Comparison of ENCODE assay signal across 10 cellular contexts in genomic region chr1:24321150-24321549, GRCh38. TPM values are rescaled to one million over a fixed set of nuclear protein-coding genes. Genes with fewer than 3 reads are reported as not detected.
A peak's percentile ranks its signal among the peaks of the same experiment; 100 is the strongest.
DNase-seq lines count a peak whose midpoint lies in the region; ATAC-seq and TF ChIP-seq lines count a peak whose summit lies in the region.
"Had no signal": no experiment of that assay in that cellular context is flagged by ENCODE, and none has a peak within 500 bp of the region (broad histone marks: within the 10 kb centered on the region; RNA-seq: fewer than 3 reads in every experiment).

No MANE protein-coding gene starts in this region.

- H3K27me3 Mint-ChIP-seq in CD4-positive, alpha-beta T cell = peaks cover 45% of the 10 kb centered on the region
- no peaks in the 10 kb centered on the region for H3K27me3 Mint-ChIP-seq in MCF 10A (ENCODE audit: insufficient read depth, unreplicated experiment)

- peaks cover 36% of the 10 kb centered on the region for H3K27me3 ChIP-seq in CD4-positive, alpha-beta T cell (ENCODE audit: control insufficient read depth, insufficient read depth, low read length)
- H3K27me3 ChIP-seq in Karpas-422 (ENCODE audit: low read length) = 0 out of 2 replicates have a peak, but pooled peaks cover 6% of the 10 kb centered on the region
- peaks cover 3% of the 10 kb centered on the region for H3K27me3 ChIP-seq in muscle layer of duodenum (ENCODE audit: low read depth, low read length)
- peaks cover 10% of the 10 kb centered on the region for H3K27me3 ChIP-seq in upper lobe of right lung

- intact Hi-C loops in CD4-positive, alpha-beta T cell (cut with DNase I, micrococcal nuclease) = loop anchor here in 1 of 2 experiments (5.0 kb wide), 1 partner anchor 71 kb away; no protein-coding TSS in a partner anchor
- intact Hi-C loops in MCF 10A (cut with micrococcal nuclease) = loop anchor here (1.0 to 2.0 kb wide), 2 partner anchors 26 to 69 kb away; no protein-coding TSS in a partner anchor
- intact Hi-C loops in upper lobe of right lung (cut with DNase I) = no loop called here

- H3K4me3 Mint-ChIP-seq in CD4-positive, alpha-beta T cell = peak overlapping the region; percentile 65
- H3K4me3 Mint-ChIP-seq in MCF 10A (ENCODE audit: unreplicated experiment) = peak overlapping the region; percentile 74

- POLR2A ChIA-PET in CD4-positive, alpha-beta T cell (lab: Charles Lee) = interaction anchor here (0.6 to 1.7 kb wide), 3 partner anchors 51 to 94 kb away, joined by 3 to 7 read pairs (median 4); partner anchors contain the start of gene NIPAL3
- POLR2A ChIA-PET in MCF 10A (lab: Yijun Ruan, JAX) = interaction anchor here (0.7 to 12.4 kb wide), 28 partner anchors 10 to 201 kb away, joined by 3 to 400 read pairs (median 9); partner anchors contain the start of genes NIPAL3 and STPG1

- H2AFZ ChIP-seq in Karpas-422 (ENCODE audit: low read length) = peak overlapping the region; percentile 87

- H3K36me3 ChIP-seq in Karpas-422 (ENCODE audit: insufficient read depth, low read length) = no peaks in the 10 kb centered on the region
- no peaks in the 10 kb centered on the region for H3K36me3 ChIP-seq in muscle layer of duodenum (ENCODE audit: control insufficient read depth in 1 of 2, insufficient read depth in 2 of 2, low read length in 2 of 2)
- no peaks in the 10 kb centered on the region for H3K36me3 ChIP-seq in upper lobe of right lung

- H3K9ac ChIP-seq in Karpas-422 (ENCODE audit: low read length) = peak overlapping the region; percentile 76

- no peak for TF ChIP-seq CTCF in CD4-positive, alpha-beta T cell (IDR thresholded peaks at IDR 0.05)
- TF ChIP-seq CTCF in MCF 10A (IDR thresholded peaks at IDR 0.05; ENCODE audit: unreplicated experiment) (no peak), upper lobe of right lung (IDR thresholded peaks at IDR 0.05) (no peak)

- H3K27ac Mint-ChIP-seq in CD4-positive, alpha-beta T cell = no peak overlapping the region
- H3K27ac Mint-ChIP-seq in MCF 10A (ENCODE audit: low read depth, unreplicated experiment) = peak overlapping the region; percentile 87

- no peak overlapping the region for H3K27ac ChIP-seq in CD4-positive, alpha-beta T cell (ENCODE audit: low read depth, low read length)
- H3K27ac ChIP-seq in Karpas-422 (ENCODE audit: low read length) (no peak overlapping the region), muscle layer of duodenum (ENCODE audit: low read length) (no peak overlapping the region), upper lobe of right lung (no peak overlapping the region)
- H3K27ac ChIP-seq: VCaP had no signal

- H3K4me1 ChIP-seq in Karpas-422 (ENCODE audit: low read length) (peaks cover 47% of the 10 kb centered on the region), muscle layer of duodenum (ENCODE audit: control insufficient read depth in 1 of 2, insufficient read depth in 2 of 2, low read length in 2 of 2) (peaks cover 3 to 23% of the 10 kb centered on the region in 2 donors), upper lobe of right lung (peaks cover 14% of the 10 kb centered on the region)

- no peaks in the 10 kb centered on the region for H3K9me3 ChIP-seq in CD4-positive, alpha-beta T cell (ENCODE audit: control insufficient read depth, low read length)
- H3K9me3 ChIP-seq in Karpas-422 (ENCODE audit: low read length) = no peaks in the 10 kb centered on the region
- H3K9me3 ChIP-seq in muscle layer of duodenum (ENCODE audit: control insufficient read depth in 1 of 2, low read length in 2 of 2) = no peaks in the 10 kb centered on the region
- H3K9me3 ChIP-seq in upper lobe of right lung = no peaks in the 10 kb centered on the region

- no peaks in the 10 kb centered on the region for H3K9me3 Mint-ChIP-seq in CD4-positive, alpha-beta T cell
- H3K9me3 Mint-ChIP-seq in MCF 10A (ENCODE audit: unreplicated experiment) = no peaks in the 10 kb centered on the region

- peak overlapping the region; percentile 83 for H3K4me2 ChIP-seq in Karpas-422 (ENCODE audit: low read depth, low read length, poor library complexity, severe bottlenecking)

- H3K79me2 ChIP-seq in Karpas-422 (ENCODE audit: low read length) = no peaks in the 10 kb centered on the region

- H3K36me3 Mint-ChIP-seq in CD4-positive, alpha-beta T cell (ENCODE audit: low read depth) = no peaks in the 10 kb centered on the region
- H3K36me3 Mint-ChIP-seq in MCF 10A (ENCODE audit: insufficient read depth, unreplicated experiment) = no peaks in the 10 kb centered on the region

- DNase-seq in CD4-positive, alpha-beta T cell = no peak
- DNase-seq in Karpas-422 (no peak), MCF 10A (ENCODE audit: unreplicated experiment) (peak; percentile 49), putamen (ENCODE audit: low spot score) (no peak), C1 segment of cervical spinal cord (lab: John Stamatoyannopoulos, UW) (no peak), upper lobe of right lung (no peak)
- DNase-seq: NCI-H774 had no signal

- ATAC-seq in CD4-positive, alpha-beta T cell (ENCODE audit: poor library complexity) = no peak
- ATAC-seq in HG02981 (IDR thresholded peaks at IDR 0.05; ENCODE audit: unreplicated experiment) (no peak), upper lobe of right lung (no peak)

- H3K4me3 ChIP-seq in Karpas-422 (ENCODE audit: low read length) = peak overlapping the region; percentile 71
- H3K4me3 ChIP-seq in muscle layer of duodenum (ENCODE audit: low read depth in 1 of 2, low read length in 2 of 2) = peak overlapping the region; percentile 15 to 69
- no peak overlapping the region for H3K4me3 ChIP-seq in upper lobe of right lung

- no peaks in the 10 kb centered on the region for H3K9me2 ChIP-seq in Karpas-422 (replicated peaks; ENCODE audit: insufficient read depth, low read length)

- CTCF ChIA-PET in CD4-positive, alpha-beta T cell (lab: Charles Lee) = interaction anchor here (1.4 to 3.1 kb wide), 2 partner anchors 70 to 170 kb away, joined by 3 to 10 read pairs; no protein-coding TSS in a partner anchor
- CTCF ChIA-PET in MCF 10A (lab: Yijun Ruan, JAX) = interaction anchor here (0.5 to 7.7 kb wide), 14 partner anchors 10 to 312 kb away, joined by 3 to 77 read pairs (median 4); no protein-coding TSS in a partner anchor

- no TSS peak for BruUV-seq in MCF 10A (replicated peaks; lab: Mats Ljungman, UMichigan)

- no peaks in the 10 kb centered on the region for H4K20me1 ChIP-seq in Karpas-422 (ENCODE audit: insufficient read depth, low read depth, low read length)

- H3K4me1 Mint-ChIP-seq in CD4-positive, alpha-beta T cell (ENCODE audit: low read depth) = peaks cover 56% of the 10 kb centered on the region
- peaks cover 66% of the 10 kb centered on the region for H3K4me1 Mint-ChIP-seq in MCF 10A (ENCODE audit: insufficient read depth, unreplicated experiment)

RNA-seq across cellular contexts. Expression of gene GRHL3, which starts 2.0 kb away (rescaled TPM):
- total RNA-seq in CD4-positive, alpha-beta T cell = not detected
- total RNA-seq in Karpas-422 (2014; rRNA removed; shearing (Covaris generic); ENCODE audit: low replicate concordance) = not detected in 2 replicates
- total RNA-seq in MCF 10A (2022) (4.7 and 8.9 TPM in 2 replicates), upper lobe of right lung (0.55 TPM)
